ENCODE assay signal across 1 cellular context in the genomic region with DNA sequence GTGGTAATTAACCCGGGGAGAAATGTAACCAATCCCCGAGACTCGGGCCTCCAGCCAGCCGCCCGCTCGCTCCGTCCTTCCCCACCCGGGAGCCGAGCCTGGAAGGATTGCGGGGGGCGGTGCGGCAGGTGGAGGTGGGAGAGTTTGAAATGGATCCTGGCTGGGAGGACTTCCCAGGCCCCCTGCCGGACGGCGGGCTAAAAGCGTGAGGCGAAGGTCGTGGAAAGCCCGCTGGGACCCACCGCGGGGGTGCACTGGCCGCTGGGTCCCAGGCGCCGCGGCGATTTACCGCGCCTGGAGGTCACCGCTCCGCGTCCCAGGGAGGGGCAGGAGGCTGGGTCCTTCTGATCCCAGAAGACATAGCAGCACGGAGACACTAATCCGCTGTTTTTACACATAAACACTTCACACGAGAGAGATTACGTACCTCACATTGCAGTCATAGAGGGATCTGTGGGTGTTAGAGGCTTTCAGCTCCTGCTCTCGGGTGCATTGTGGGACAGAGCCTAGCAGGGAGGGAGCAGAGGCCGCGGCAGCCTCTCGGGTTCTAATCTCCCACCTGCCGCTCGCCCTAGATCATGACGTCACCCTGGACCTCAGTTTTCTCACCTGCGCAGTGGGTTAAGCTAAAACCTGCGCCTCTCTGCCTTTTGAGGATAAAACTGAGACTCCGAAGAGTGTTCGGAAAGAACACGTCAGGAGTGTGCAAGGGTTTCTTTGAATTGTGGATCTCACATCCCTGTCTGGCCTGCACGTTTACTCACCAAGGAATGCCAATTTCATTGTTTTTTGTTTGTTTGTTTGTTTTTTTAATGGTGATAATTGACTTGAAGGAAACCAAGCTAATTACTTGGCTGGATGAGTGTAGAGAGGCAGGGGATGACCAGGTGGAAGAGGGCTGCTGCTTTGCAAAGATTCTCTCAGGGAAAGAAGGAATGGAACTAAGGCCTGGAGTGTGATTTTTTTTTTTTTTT.
TF ChIP-seq lines count a peak whose summit lies in the region.

No MANE protein-coding gene starts in this region.

TF ChIP-seq in HEK293, 187 proteins besides CTCF, POLR2A, EP300 and RAD21 (continued from another document and continues in another):
- TF ChIP-seq ZBTB8A (tag by site-specific recombination; IDR thresholded peaks at IDR 0.05) (peak; percentile 78), ZNF776 (tag by site-specific recombination; IDR thresholded peaks at IDR 0.05; ENCODE audit: borderline replicate concordance) (no peak), ZNF423 (tag by site-specific recombination; IDR thresholded peaks at IDR 0.05) (peak; percentile 68; the same call in 1 of the 2 replicates), YY2 (tag by site-specific recombination; IDR thresholded peaks at IDR 0.05) (no peak), ZNF24 (tag by site-specific recombination; IDR thresholded peaks at IDR 0.05) (peak; percentile 74), ZNF23 (tag by site-specific recombination; IDR thresholded peaks at IDR 0.05; ENCODE audit: borderline replicate concordance) (no peak), ZNF174 (tag by site-specific recombination; IDR thresholded peaks at IDR 0.05) (no peak; the same call in 1 of the 2 replicates), ZBTB49 (tag by site-specific recombination; IDR thresholded peaks at IDR 0.05; ENCODE audit: low read depth) (no peak), ZNF610 (tag by site-specific recombination; IDR thresholded peaks at IDR 0.05; ENCODE audit: borderline replicate concordance) (peak; percentile 82; the same call in 1 of the 2 replicates), GLIS2 (tag by site-specific recombination; IDR thresholded peaks at IDR 0.05) (peak; percentile 98), ZNF202 (tag by site-specific recombination; IDR thresholded peaks at IDR 0.05; ENCODE audit: borderline replicate concordance) (no peak), ZBTB17 (tag by site-specific recombination; IDR thresholded peaks at IDR 0.05) (peak; percentile 95), ZNF488 (tag by site-specific recombination; IDR thresholded peaks at IDR 0.05) (no peak), ZNF2 (tag by site-specific recombination; IDR thresholded peaks at IDR 0.05) (peak; percentile 60), ZNF530 (tag by site-specific recombination; IDR thresholded peaks at IDR 0.05; ENCODE audit: low read depth) (no peak), SALL2 (tag by site-specific recombination; IDR thresholded peaks at IDR 0.05; ENCODE audit: borderline replicate concordance) (no peak), ZNF146 (tag by site-specific recombination; IDR thresholded peaks at IDR 0.05) (no peak), ZNF10 (tag by site-specific recombination; IDR thresholded peaks at IDR 0.05) (no peak), ZNF521 (tag by site-specific recombination; IDR thresholded peaks at IDR 0.05) (no peak), ZBTB48 (tag by site-specific recombination; IDR thresholded peaks at IDR 0.05) (peak; percentile 81), KLF16 (tag by site-specific recombination; IDR thresholded peaks at IDR 0.05) (peak; percentile 27; the same call in 1 of the 2 replicates), ZIC2 (tag by site-specific recombination; IDR thresholded peaks at IDR 0.05) (peak; percentile 98), ZNF266 (tag by site-specific recombination; IDR thresholded peaks at IDR 0.05; ENCODE audit: low read depth) (no peak), ZNF112 (tag by site-specific recombination; IDR thresholded peaks at IDR 0.05) (no peak), ZNF324 (tag by site-specific recombination; IDR thresholded peaks at IDR 0.05) (peak; percentile 85; the same call in 1 of the 2 replicates), ZSCAN16 (tag by site-specific recombination; IDR thresholded peaks at IDR 0.05) (no peak), ZNF169 (tag by site-specific recombination; IDR thresholded peaks at IDR 0.05) (no peak), ZNF560 (tag by site-specific recombination; IDR thresholded peaks at IDR 0.05; ENCODE audit: borderline replicate concordance) (no peak), SP2 (tag by site-specific recombination; IDR thresholded peaks at IDR 0.05) (peak; percentile 68), ZNF664 (tag by site-specific recombination; IDR thresholded peaks at IDR 0.05) (no peak; the same call in 1 of the 2 replicates), ZFP37 (tag by site-specific recombination; IDR thresholded peaks at IDR 0.05) (0 out of 2 replicates have a peak, but pooled peaks have one; percentile 19), ZNF175 (tag by site-specific recombination; IDR thresholded peaks at IDR 0.05) (no peak), ZBTB26 (tag by site-specific recombination; optimal IDR thresholded peaks at IDR 0.05) (peak; percentile 59), KLF17 (tag by site-specific recombination; IDR thresholded peaks at IDR 0.05) (peak; percentile 88), ZNF157 (tag by site-specific recombination; IDR thresholded peaks at IDR 0.05) (no peak), ZNF626 (tag by site-specific recombination; IDR thresholded peaks at IDR 0.05) (no peak), ZNF354C (tag by site-specific recombination; IDR thresholded peaks at IDR 0.05; ENCODE audit: borderline replicate concordance, low read depth) (no peak), GLIS1 (tag by site-specific recombination; IDR thresholded peaks at IDR 0.05) (peak; percentile 100), ZNF211 (tag by site-specific recombination; IDR thresholded peaks at IDR 0.05; ENCODE audit: low read depth) (no peak), PRDM6 (tag by site-specific recombination; IDR thresholded peaks at IDR 0.05) (no peak), ZNF501 (tag by site-specific recombination; IDR thresholded peaks at IDR 0.05) (peak; percentile 25; the same call in 1 of the 2 replicates), ZNF701 (tag by site-specific recombination; IDR thresholded peaks at IDR 0.05) (no peak), ZNF670 (tag by site-specific recombination; IDR thresholded peaks at IDR 0.05; ENCODE audit: low read depth) (no peak), SCRT1 (tag by site-specific recombination; IDR thresholded peaks at IDR 0.05; ENCODE audit: borderline replicate concordance) (peak; percentile 76), ZNF394 (tag by site-specific recombination; IDR thresholded peaks at IDR 0.05; ENCODE audit: borderline replicate concordance) (no peak)
- TF ChIP-seq, protein P1, sequence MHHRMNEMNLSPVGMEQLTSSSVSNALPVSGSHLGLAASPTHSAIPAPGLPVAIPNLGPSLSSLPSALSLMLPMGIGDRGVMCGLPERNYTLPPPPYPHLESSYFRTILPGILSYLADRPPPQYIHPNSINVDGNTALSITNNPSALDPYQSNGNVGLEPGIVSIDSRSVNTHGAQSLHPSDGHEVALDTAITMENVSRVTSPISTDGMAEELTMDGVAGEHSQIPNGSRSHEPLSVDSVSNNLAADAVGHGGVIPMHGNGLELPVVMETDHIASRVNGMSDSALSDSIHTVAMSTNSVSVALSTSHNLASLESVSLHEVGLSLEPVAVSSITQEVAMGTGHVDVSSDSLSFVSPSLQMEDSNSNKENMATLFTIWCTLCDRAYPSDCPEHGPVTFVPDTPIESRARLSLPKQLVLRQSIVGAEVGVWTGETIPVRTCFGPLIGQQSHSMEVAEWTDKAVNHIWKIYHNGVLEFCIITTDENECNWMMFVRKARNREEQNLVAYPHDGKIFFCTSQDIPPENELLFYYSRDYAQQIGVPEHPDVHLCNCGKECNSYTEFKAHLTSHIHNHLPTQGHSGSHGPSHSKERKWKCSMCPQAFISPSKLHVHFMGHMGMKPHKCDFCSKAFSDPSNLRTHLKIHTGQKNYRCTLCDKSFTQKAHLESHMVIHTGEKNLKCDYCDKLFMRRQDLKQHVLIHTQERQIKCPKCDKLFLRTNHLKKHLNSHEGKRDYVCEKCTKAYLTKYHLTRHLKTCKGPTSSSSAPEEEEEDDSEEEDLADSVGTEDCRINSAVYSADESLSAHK (tag by site-specific recombination; IDR thresholded peaks at IDR 0.05), result no peak
- TF ChIP-seq, protein P2, sequence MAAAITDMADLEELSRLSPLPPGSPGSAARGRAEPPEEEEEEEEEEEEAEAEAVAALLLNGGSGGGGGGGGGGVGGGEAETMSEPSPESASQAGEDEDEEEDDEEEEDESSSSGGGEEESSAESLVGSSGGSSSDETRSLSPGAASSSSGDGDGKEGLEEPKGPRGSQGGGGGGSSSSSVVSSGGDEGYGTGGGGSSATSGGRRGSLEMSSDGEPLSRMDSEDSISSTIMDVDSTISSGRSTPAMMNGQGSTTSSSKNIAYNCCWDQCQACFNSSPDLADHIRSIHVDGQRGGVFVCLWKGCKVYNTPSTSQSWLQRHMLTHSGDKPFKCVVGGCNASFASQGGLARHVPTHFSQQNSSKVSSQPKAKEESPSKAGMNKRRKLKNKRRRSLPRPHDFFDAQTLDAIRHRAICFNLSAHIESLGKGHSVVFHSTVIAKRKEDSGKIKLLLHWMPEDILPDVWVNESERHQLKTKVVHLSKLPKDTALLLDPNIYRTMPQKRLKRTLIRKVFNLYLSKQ (tag by site-specific recombination; IDR thresholded peaks at IDR 0.05; ENCODE audit: borderline replicate concordance), result no peak
- TF ChIP-seq, protein P3, sequence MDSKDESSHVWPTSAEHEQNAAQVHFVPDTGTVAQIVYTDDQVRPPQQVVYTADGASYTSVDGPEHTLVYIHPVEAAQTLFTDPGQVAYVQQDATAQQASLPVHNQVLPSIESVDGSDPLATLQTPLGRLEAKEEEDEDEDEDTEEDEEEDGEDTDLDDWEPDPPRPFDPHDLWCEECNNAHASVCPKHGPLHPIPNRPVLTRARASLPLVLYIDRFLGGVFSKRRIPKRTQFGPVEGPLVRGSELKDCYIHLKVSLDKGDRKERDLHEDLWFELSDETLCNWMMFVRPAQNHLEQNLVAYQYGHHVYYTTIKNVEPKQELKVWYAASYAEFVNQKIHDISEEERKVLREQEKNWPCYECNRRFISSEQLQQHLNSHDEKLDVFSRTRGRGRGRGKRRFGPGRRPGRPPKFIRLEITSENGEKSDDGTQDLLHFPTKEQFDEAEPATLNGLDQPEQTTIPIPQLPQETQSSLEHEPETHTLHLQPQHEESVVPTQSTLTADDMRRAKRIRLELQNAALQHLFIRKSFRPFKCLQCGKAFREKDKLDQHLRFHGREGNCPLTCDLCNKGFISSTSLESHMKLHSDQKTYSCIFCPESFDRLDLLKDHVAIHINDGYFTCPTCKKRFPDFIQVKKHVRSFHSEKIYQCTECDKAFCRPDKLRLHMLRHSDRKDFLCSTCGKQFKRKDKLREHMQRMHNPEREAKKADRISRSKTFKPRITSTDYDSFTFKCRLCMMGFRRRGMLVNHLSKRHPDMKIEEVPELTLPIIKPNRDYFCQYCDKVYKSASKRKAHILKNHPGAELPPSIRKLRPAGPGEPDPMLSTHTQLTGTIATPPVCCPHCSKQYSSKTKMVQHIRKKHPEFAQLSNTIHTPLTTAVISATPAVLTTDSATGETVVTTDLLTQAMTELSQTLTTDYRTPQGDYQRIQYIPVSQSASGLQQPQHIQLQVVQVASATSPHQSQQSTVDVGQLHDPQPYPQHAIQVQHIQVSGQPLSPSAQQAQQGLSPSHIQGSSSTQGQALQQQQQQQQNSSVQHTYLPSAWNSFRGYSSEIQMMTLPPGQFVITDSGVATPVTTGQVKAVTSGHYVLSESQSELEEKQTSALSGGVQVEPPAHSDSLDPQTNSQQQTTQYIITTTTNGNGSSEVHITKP (tag by site-specific recombination; IDR thresholded peaks at IDR 0.05), result peak; percentile 2; the same call in 1 of the 2 replicates
